ENCODE assay signal across 2 cellular contexts in genomic region chr10:125840406-125840805, GRCh38.
TF ChIP-seq lines count a peak whose summit lies in the region.

No MANE protein-coding gene starts in this region.

TF ChIP-seq in A549, 52 proteins besides CTCF, POLR2A, EP300 and RAD21 (continued from another document):
- TF ChIP-seq ATOH8 (CRISPR knock-in tag; IDR thresholded peaks at IDR 0.05; ENCODE audit: low read depth) (no peak), FOXS1 (CRISPR knock-in tag; IDR thresholded peaks at IDR 0.05) (no peak), CHD4 (IDR thresholded peaks at IDR 0.05; ENCODE audit: borderline replicate concordance) (no peak), HOXB5 (CRISPR knock-in tag; IDR thresholded peaks at IDR 0.05) (no peak), CBX2 (IDR thresholded peaks at IDR 0.05; ENCODE audit: borderline replicate concordance, low read depth) (no peak), E2F6 (IDR thresholded peaks at IDR 0.05; ENCODE audit: borderline replicate concordance, low read depth) (no peak), MAX (IDR thresholded peaks at IDR 0.05) (no peak), RNF2 (IDR thresholded peaks at IDR 0.05; ENCODE audit: borderline replicate concordance, low read depth) (no peak), HOXB13 (CRISPR knock-in tag; IDR thresholded peaks at IDR 0.05; ENCODE audit: low read depth) (no peak), PBX3 (IDR thresholded peaks at IDR 0.05) (no peak)
TF ChIP-seq in A549: peak in this region for 0.

TF ChIP-seq in GM23338, 12 proteins besides CTCF, POLR2A, EP300 and RAD21 (continued from another document):
- TF ChIP-seq ZNF462 (CRISPR knock-in tag; IDR thresholded peaks at IDR 0.05) (no peak), REST (IDR thresholded peaks at IDR 0.05; ENCODE audit: unreplicated experiment) (no peak), ETS1 (IDR thresholded peaks at IDR 0.05) (no peak), EZH2 (IDR thresholded peaks at IDR 0.05; ENCODE audit: low read depth, unreplicated experiment) (no peak), STAT1 (IDR thresholded peaks at IDR 0.05; ENCODE audit: unreplicated experiment) (no peak), EZH2phosphoT487 (IDR thresholded peaks at IDR 0.05; ENCODE audit: unreplicated experiment) (no peak), NANOG (IDR thresholded peaks at IDR 0.05; ENCODE audit: borderline replicate concordance) (no peak), POLR2AphosphoS5 (IDR thresholded peaks at IDR 0.05; ENCODE audit: low read depth) (no peak), CREB1 (CRISPR knock-in tag; IDR thresholded peaks at IDR 0.05; ENCODE audit: low read depth) (no peak)
TF ChIP-seq in GM23338: peak in this region for 0.
